Comparison of ENCODE assay signal across 6 cellular contexts in the genomic region with DNA sequence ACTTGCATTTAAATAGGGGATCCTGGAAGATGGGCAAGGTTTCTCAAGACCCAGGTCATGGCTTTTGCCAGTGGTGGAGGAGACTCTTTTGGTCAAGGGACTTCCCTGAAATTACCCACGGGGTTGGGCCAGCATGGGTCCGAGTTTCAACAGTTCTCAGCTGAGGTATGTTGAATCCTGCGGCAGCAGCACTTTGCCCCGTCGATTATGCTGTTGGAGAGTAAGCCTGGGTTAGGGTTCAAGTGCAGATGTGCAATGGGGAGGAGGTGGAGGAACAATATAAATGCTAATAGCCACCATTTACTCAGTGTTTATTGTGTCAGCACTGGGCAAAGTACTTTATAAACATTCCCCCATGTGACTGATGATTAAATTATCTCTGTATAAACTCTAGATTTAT.
"Had no signal": no experiment of that assay in that cellular context is flagged by ENCODE, and none has a peak within 500 bp of the region (broad histone marks: within the 10 kb centered on the region; RNA-seq: fewer than 3 reads in every experiment).

No MANE protein-coding gene starts in this region.

- DNase-seq: GM23248, GOT3, H7, HCEC 1CT, KBM-7 had no signal

- H3K36me3 Mint-ChIP-seq: IgD-negative memory B cell had no signal

- H3K4me3 Mint-ChIP-seq: IgD-negative memory B cell had no signal

- H3K27ac ChIP-seq: GM23248 had no signal

- H3K9ac ChIP-seq: GM23248 had no signal

- H3K4me3 ChIP-seq: GM23248 had no signal

- H3K27me3 Mint-ChIP-seq: IgD-negative memory B cell had no signal

- H2AFZ ChIP-seq: GM23248 had no signal

- H3K27ac Mint-ChIP-seq: IgD-negative memory B cell had no signal

- H3K4me1 Mint-ChIP-seq: IgD-negative memory B cell had no signal
